ENCODE assay signal across 38 cellular contexts in genomic region chr13:30247406-30247805, GRCh38.
"Had no signal": no experiment of that assay in that cellular context is flagged by ENCODE, and none has a peak within 500 bp of the region (broad histone marks: within the 10 kb centered on the region; RNA-seq: fewer than 3 reads in every experiment).

No MANE protein-coding gene starts in this region.

- FAIRE-seq: astrocyte, colon, TTC549 had no signal

- H3K4me1 ChIP-seq: adrenal gland, body of pancreas, breast epithelium had no signal

- H3K36me3 ChIP-seq: adrenal gland, brain microvascular endothelial cell, breast epithelium, WERI-Rb-1 had no signal

- H3K27ac ChIP-seq: adrenal gland, body of pancreas, brain microvascular endothelial cell, breast epithelium, coronary artery, WERI-Rb-1 had no signal

- H3K27ac Mint-ChIP-seq: activated CD4-positive, alpha-beta memory T cell treated with anti-CD3 and anti-CD28 coated beads, Interleukin-2, amount 10 ng/mL, durations not matched to agents 7 days and 5 days; activated CD4-positive, alpha-beta T cell treated with anti-CD3 and anti-CD28 coated beads for 36 hours; activated CD4-positive, alpha-beta T cell treated with anti-CD3 and anti-CD28 coated beads, Interleukin-2, amount 10 ng/mL, durations not matched to agents 7 days and 5 days; activated CD8-positive, alpha-beta memory T cell treated with anti-CD3 and anti-CD28 coated beads, Interleukin-2, amount 10 ng/mL, durations not matched to agents 7 days and 5 days; activated CD8-positive, alpha-beta T cell treated with anti-CD3 and anti-CD28 coated beads, Interleukin-2, amount 10 ng/mL, durations not matched to agents 7 days and 5 days; activated naive CD4-positive, alpha-beta T cell treated with anti-CD3 and anti-CD28 coated beads, Interleukin-2, amount 10 ng/mL, durations not matched to agents 7 days and 5 days; activated naive CD4-positive, alpha-beta T cell treated with anti-CD3 and anti-CD28 coated beads, Interleukin-2, amount 50 U/mL, for 24 hours; activated naive CD8-positive, alpha-beta T cell treated with anti-CD3 and anti-CD28 coated beads for 36 hours; activated T-cell treated with anti-CD3 and anti-CD28 coated beads, Interleukin-2, amount 50 U/mL, for 24 hours; activated T-helper 2 cell treated with anti-CD3 and anti-CD28 coated beads, Interferon-gamma antibody, Interleukin-2, Interleukin-4, amounts not matched to agents 10 μg/mL and 5 μg/mL and 100 μg/mL, durations not matched to agents 14 hours and 24 hours and 36 hours; T-helper 1 cell treated with Interleukin-12 subunit alpha and Interleukin-12 subunit beta and Interleukin-4 antibody, amounts not matched to agents 30 μg/mL and 1 μg/mL, for 36 hours; T-helper 2 cell treated with Interferon-gamma antibody and Interleukin-4, amounts not matched to agents 5 μg/mL and 100 μg/mL, for 36 hours; WTC11 had no signal

- DNase-seq: activated CD4-positive, alpha-beta memory T cell treated with anti-CD3 and anti-CD28 coated beads, Interleukin-2, amount 10 ng/mL, durations not matched to agents 7 days and 5 days; activated CD4-positive, alpha-beta T cell treated with anti-CD3 and anti-CD28 coated beads for 1 hour; activated CD4-positive, alpha-beta T cell treated with anti-CD3 and anti-CD28 coated beads for 36 hours; activated CD4-positive, alpha-beta T cell treated with anti-CD3 and anti-CD28 coated beads for 48 hours; activated CD4-positive, alpha-beta T cell treated with anti-CD3 and anti-CD28 coated beads, Interleukin-2, amount 10 ng/mL, durations not matched to agents 7 days and 5 days; activated CD4-positive, alpha-beta T cell treated with anti-CD3 and anti-CD28 coated beads, Interleukin-2, amount 50 U/mL, for 48 hours; activated CD4-positive, CD25-positive, alpha-beta regulatory T cell; activated CD8-positive, alpha-beta memory T cell treated with anti-CD3 and anti-CD28 coated beads for 24 hours; activated CD8-positive, alpha-beta memory T cell treated with anti-CD3 and anti-CD28 coated beads, Interleukin-2, amount 10 ng/mL, durations not matched to agents 7 days and 5 days; activated CD8-positive, alpha-beta memory T cell treated with anti-CD3 and anti-CD28 coated beads, Interleukin-2, amount 50 U/mL, for 48 hours; activated CD8-positive, alpha-beta T cell treated with anti-CD3 and anti-CD28 coated beads, Interleukin-2, amount 10 ng/mL, durations not matched to agents 7 days and 5 days; activated effector memory CD4-positive, alpha-beta T cell treated with Interleukin-2 at 50 U/mL for 16 hours; activated gamma-delta T cell; activated naive CD4-positive, alpha-beta T cell treated with anti-CD3 and anti-CD28 coated beads, Interleukin-2, amount 10 ng/mL, durations not matched to agents 7 days and 5 days; activated naive CD4-positive, alpha-beta T cell treated with Interleukin-2 at 50 U/mL for 16 hours; activated naive CD8-positive, alpha-beta T cell treated with anti-CD3 and anti-CD28 coated beads for 36 hours; activated T-cell treated with anti-CD3 and anti-CD28 coated beads, Interleukin-2, amount 50 U/mL, for 24 hours; activated T-cell treated with anti-CD3 and anti-CD28 coated beads, Interleukin-2, amount 50 U/mL, for 48 hours; adrenal gland; amniotic stem cell; aorta; body of pancreas; brain microvascular endothelial cell; central memory CD4-positive, alpha-beta T cell; T-helper 2 cell; T-helper 9 cell; WERI-Rb-1 had no signal

- H3K27me3 ChIP-seq: adrenal gland, body of pancreas, brain microvascular endothelial cell, breast epithelium had no signal

- ATAC-seq: activated CD4-positive, alpha-beta T cell treated with anti-CD3 and anti-CD28 coated beads for 36 hours; activated CD4-positive, CD25-positive, alpha-beta regulatory T cell treated with anti-CD3 and anti-CD28 coated beads, Interleukin-2, amount 50 U/mL, for 24 hours; activated CD8-positive, alpha-beta memory T cell treated with anti-CD3 and anti-CD28 coated beads, Interleukin-2, amount 10 ng/mL, durations not matched to agents 7 days and 5 days; activated CD8-positive, alpha-beta T cell treated with anti-CD3 and anti-CD28 coated beads, Interleukin-2, amount 10 ng/mL, durations not matched to agents 7 days and 5 days; body of pancreas; WTC11 had no signal

- H3K4me3 ChIP-seq: adrenal gland, body of pancreas, breast epithelium, coronary artery had no signal

- H3K9me3 ChIP-seq: adrenal gland, body of pancreas had no signal

- H3K9me3 Mint-ChIP-seq: activated naive CD4-positive, alpha-beta T cell treated with anti-CD3 and anti-CD28 coated beads, Interleukin-2, amount 50 U/mL, for 24 hours; activated T-cell treated with anti-CD3 and anti-CD28 coated beads, Interleukin-2, amount 50 U/mL, for 24 hours had no signal
